In genomic region chr7:130944997-130945396, GRCh38 we compare ENCODE assay signal across 14 cellular contexts.
DNase-seq lines count a peak whose midpoint lies in the region; ATAC-seq and TF ChIP-seq lines count a peak whose summit lies in the region.
"Had no signal": no experiment of that assay in that cellular context is flagged by ENCODE, and none has a peak within 500 bp of the region (broad histone marks: within the 10 kb centered on the region; RNA-seq: fewer than 3 reads in every experiment).

No MANE protein-coding gene starts in this region.

- peaks cover 18% of the 10 kb centered on the region; the same call in 1 of the 2 replicates for H3K4me1 ChIP-seq in PC-9 (replicated peaks; ENCODE audit: insufficient read depth)

- H3K4me3 Mint-ChIP-seq in CD4-positive, alpha-beta T cell = peak overlapping the region; percentile 11
- H3K4me3 Mint-ChIP-seq in HFFc6 (no peak overlapping the region), natural killer cell (no peak overlapping the region)
- H3K4me3 Mint-ChIP-seq in activated naive CD8-positive, alpha-beta T cell treated with anti-CD3 and anti-CD28 coated beads, Interleukin-2, amount 10 ng/mL, durations not matched to agents 7 days and 5 days = no peak overlapping the region
- H3K4me3 Mint-ChIP-seq: endodermal cell, mesothelial cell of epicardium had no signal

- H3K9me3 Mint-ChIP-seq in CD4-positive, alpha-beta T cell = no peaks in the 10 kb centered on the region
- H3K9me3 Mint-ChIP-seq in HFFc6 (no peaks in the 10 kb centered on the region), natural killer cell (no peaks in the 10 kb centered on the region)
- H3K9me3 Mint-ChIP-seq in activated naive CD8-positive, alpha-beta T cell treated with anti-CD3 and anti-CD28 coated beads, Interleukin-2, amount 10 ng/mL, durations not matched to agents 7 days and 5 days = no peaks in the 10 kb centered on the region
- H3K9me3 Mint-ChIP-seq: endodermal cell, mesothelial cell of epicardium had no signal

- TF ChIP-seq CTCF in CD4-positive, alpha-beta T cell (IDR thresholded peaks at IDR 0.05) = no peak
- no peak for TF ChIP-seq CTCF in HFFc6 (IDR thresholded peaks at IDR 0.05)
- no peak for TF ChIP-seq CTCF in natural killer cell (IDR thresholded peaks at IDR 0.05)
- TF ChIP-seq CTCF in PC-9 (conservative IDR thresholded peaks at IDR 0.05) = no peak

- H3K27ac Mint-ChIP-seq in CD4-positive, alpha-beta T cell = peak overlapping the region; percentile 98
- H3K27ac Mint-ChIP-seq in HFFc6 (peak overlapping the region; percentile 86), natural killer cell (peak overlapping the region; percentile 89 to 97)
- H3K27ac Mint-ChIP-seq in activated naive CD8-positive, alpha-beta T cell treated with anti-CD3 and anti-CD28 coated beads, Interleukin-2, amount 10 ng/mL, durations not matched to agents 7 days and 5 days = peak overlapping the region; percentile 49
- H3K27ac Mint-ChIP-seq: endodermal cell, mesothelial cell of epicardium had no signal

- CTCF ChIA-PET in CD4-positive, alpha-beta T cell (lab: Charles Lee) = interaction anchor here (0.6 to 3.0 kb wide), 4 partner anchors 9 to 62 kb away, joined by 3 to 12 read pairs (median 3); no protein-coding TSS in a partner anchor
- CTCF ChIA-PET in PC-9 (lab: Charles Lee) = interaction anchor here (1.0 kb wide), 1 partner anchor 70 kb away, joined by 3 read pairs; no protein-coding TSS in a partner anchor

- H3K27me3 ChIP-seq in CD4-positive, alpha-beta T cell (ENCODE audit: control insufficient read depth, insufficient read depth, low read length) = no peaks in the 10 kb centered on the region
- no peaks in the 10 kb centered on the region for H3K27me3 ChIP-seq in PC-9 (ENCODE audit: insufficient read depth, low read depth)

- BruUV-seq in PC-9 (replicated peaks; lab: Mats Ljungman, UMichigan) = no TSS peak

- H3K79me2 ChIP-seq in PC-9 (ENCODE audit: low read depth) = peaks cover 81% of the 10 kb centered on the region

- H2AFZ ChIP-seq in PC-9 = no peak overlapping the region

- peaks cover 84% of the 10 kb centered on the region for H3K4me1 Mint-ChIP-seq in CD4-positive, alpha-beta T cell (ENCODE audit: low read depth)
- peaks cover 84% of the 10 kb centered on the region for H3K4me1 Mint-ChIP-seq in HFFc6 (ENCODE audit: low read depth)
- H3K4me1 Mint-ChIP-seq in activated naive CD8-positive, alpha-beta T cell treated with anti-CD3 and anti-CD28 coated beads, Interleukin-2, amount 10 ng/mL, durations not matched to agents 7 days and 5 days = peaks cover 70% of the 10 kb centered on the region
- peaks cover 65 to 66% of the 10 kb centered on the region in 2 donors for H3K4me1 Mint-ChIP-seq in natural killer cell

- intact Hi-C loops in CD4-positive, alpha-beta T cell (cut with DNase I, micrococcal nuclease) = no loop called here
- intact Hi-C loops in natural killer cell (cut with micrococcal nuclease) = loop anchor here (10.0 kb wide), 1 partner anchor 50 kb away; no protein-coding TSS in a partner anchor
- intact Hi-C loops in PC-9 (cut with micrococcal nuclease; ENCODE audit: unreplicated experiment) = no loop called here

- POLR2A ChIA-PET in CD4-positive, alpha-beta T cell (lab: Charles Lee) = interaction anchor here (1.6 to 8.5 kb wide), 7 partner anchors 11 to 45 kb away, joined by 3 to 97 read pairs (median 6); no protein-coding TSS in a partner anchor
- POLR2A ChIA-PET in activated naive CD8-positive, alpha-beta T cell treated with anti-CD3 and anti-CD28 coated beads, Interleukin-2, amount 10 ng/mL, durations not matched to agents 7 days and 5 days (lab: Charles Lee) = interaction anchor here (0.5 to 2.5 kb wide), 5 partner anchors 10 to 40 kb away, joined by 3 to 12 read pairs (median 4); no protein-coding TSS in a partner anchor
- POLR2A ChIA-PET in PC-9 (lab: Charles Lee; ENCODE audit: unreplicated experiment) = no interaction called here

- DNase-seq in CD4-positive, alpha-beta T cell = no peak
- DNase-seq in HFFc6 = no peak
- no peak for DNase-seq in activated naive CD8-positive, alpha-beta T cell treated with anti-CD3 and anti-CD28 coated beads, Interleukin-2, amount 10 ng/mL, durations not matched to agents 7 days and 5 days
- no peak for DNase-seq in natural killer cell
- no peak for DNase-seq in glomerular visceral epithelial cell (ENCODE audit: extremely low spot score)
- DNase-seq in kidney tubule cell (ENCODE audit: low spot score) = no peak
- no peak for DNase-seq in PC-9
- DNase-seq: activated CD4-positive, alpha-beta T cell treated with anti-CD3 and anti-CD28 coated beads for 1 hour; aorta; endodermal cell; hippocampal formation; NCI-H510A had no signal

- no peak overlapping the region for H3K4me3 ChIP-seq in PC-9

- no peaks in the 10 kb centered on the region for H3K9me2 ChIP-seq in PC-9 (ENCODE audit: insufficient read depth)

- no peak overlapping the region for H3K4me2 ChIP-seq in PC-9

- H3K9me3 ChIP-seq in CD4-positive, alpha-beta T cell (ENCODE audit: control insufficient read depth, low read length) = no peaks in the 10 kb centered on the region
- no peaks in the 10 kb centered on the region for H3K9me3 ChIP-seq in PC-9 (ENCODE audit: insufficient read depth, low read depth)

- H3K27ac ChIP-seq in CD4-positive, alpha-beta T cell (ENCODE audit: low read depth, low read length) = peak overlapping the region; percentile 67
- H3K27ac ChIP-seq in PC-9 = no peak overlapping the region

- no peaks in the 10 kb centered on the region for H4K20me1 ChIP-seq in PC-9 (ENCODE audit: insufficient read depth)

- H3K27me3 Mint-ChIP-seq in CD4-positive, alpha-beta T cell = no peaks in the 10 kb centered on the region
- peaks cover 3% of the 10 kb centered on the region for H3K27me3 Mint-ChIP-seq in HFFc6 (ENCODE audit: insufficient read depth)
- H3K27me3 Mint-ChIP-seq in activated naive CD8-positive, alpha-beta T cell treated with anti-CD3 and anti-CD28 coated beads, Interleukin-2, amount 10 ng/mL, durations not matched to agents 7 days and 5 days = no peaks in the 10 kb centered on the region
- H3K27me3 Mint-ChIP-seq in natural killer cell (ENCODE audit: low read depth in 2 of 2) = no peaks in the 10 kb centered on the region

- peaks cover 69% of the 10 kb centered on the region for H3K36me3 Mint-ChIP-seq in CD4-positive, alpha-beta T cell (ENCODE audit: low read depth)
- H3K36me3 Mint-ChIP-seq in HFFc6 (ENCODE audit: low read depth) (peaks cover 71% of the 10 kb centered on the region), natural killer cell (no peaks in the 10 kb centered on the region)
- H3K36me3 Mint-ChIP-seq in activated naive CD8-positive, alpha-beta T cell treated with anti-CD3 and anti-CD28 coated beads, Interleukin-2, amount 10 ng/mL, durations not matched to agents 7 days and 5 days = peaks cover 52% of the 10 kb centered on the region
- H3K36me3 Mint-ChIP-seq: mesothelial cell of epicardium had no signal

- peaks cover 35% of the 10 kb centered on the region for H3F3A ChIP-seq in PC-9 (ENCODE audit: insufficient read depth, low read depth)

- H3K36me3 ChIP-seq in PC-9 (ENCODE audit: low read depth) = peaks cover 35% of the 10 kb centered on the region

- no peak for ATAC-seq in CD4-positive, alpha-beta T cell (ENCODE audit: poor library complexity)
- no peak for ATAC-seq in activated naive CD8-positive, alpha-beta T cell treated with anti-CD3 and anti-CD28 coated beads, Interleukin-2, amount 10 ng/mL, durations not matched to agents 7 days and 5 days (ENCODE audit: low read depth)
- ATAC-seq in natural killer cell (no peak), GM21360 (IDR thresholded peaks at IDR 0.05; ENCODE audit: unreplicated experiment) (no peak)
